ENCODE assay signal across 29 cellular contexts in the genomic region with DNA sequence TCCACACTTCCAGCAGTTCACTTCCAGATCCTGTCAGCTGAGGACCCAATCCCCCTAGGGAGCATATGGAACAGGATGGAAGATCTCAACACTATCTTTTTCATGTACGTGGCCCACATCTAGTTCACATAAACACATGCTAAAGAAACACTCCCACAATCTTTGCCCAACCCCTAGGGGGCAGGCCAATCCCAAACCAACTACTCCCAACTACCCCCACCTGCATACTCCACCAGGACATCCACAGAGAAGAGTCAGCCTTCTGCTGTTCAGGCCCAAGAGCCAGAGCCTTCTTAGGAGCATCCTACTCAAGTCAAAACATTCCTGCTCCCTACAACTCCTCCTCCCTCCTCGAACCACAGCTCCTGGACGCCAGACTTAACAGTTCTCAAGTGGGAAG. TPM values are rescaled to one million over a fixed set of nuclear protein-coding genes. Genes with fewer than 3 reads are reported as not detected.
DNase-seq lines count a peak whose midpoint lies in the region; ATAC-seq, FAIRE-seq and TF ChIP-seq lines count a peak whose summit lies in the region.
"Had no signal": no experiment of that assay in that cellular context is flagged by ENCODE, and none has a peak within 500 bp of the region (broad histone marks: within the 10 kb centered on the region; RNA-seq: fewer than 3 reads in every experiment).

No MANE protein-coding gene starts in this region.

- no peaks in the 10 kb centered on the region for H3K4me1 ChIP-seq in PC-3 (ENCODE audit: insufficient read depth, low read length)
- H3K4me1 ChIP-seq: BLaER1, psoas muscle had no signal

- H3K9me2 ChIP-seq in PC-3 (replicated peaks; ENCODE audit: low read length): no peaks in the 10 kb centered on the region

- peak; percentile 16 for ATAC-seq in activated CD8-positive, alpha-beta memory T cell treated with anti-CD3 and anti-CD28 coated beads, Interleukin-2, amount 10 ng/mL, durations not matched to agents 7 days and 5 days
- no peak for ATAC-seq in PC-3
- no peak for ATAC-seq in HG02759 (IDR thresholded peaks at IDR 0.05; ENCODE audit: unreplicated experiment)
- ATAC-seq: activated T-cell treated with anti-CD3 and anti-CD28 coated beads, Interleukin-2, amount 50 U/mL, for 4 hours; heart right ventricle; psoas muscle had no signal

- H3K9ac ChIP-seq in PC-3 (ENCODE audit: low read length): no peak overlapping the region
- H3K9ac ChIP-seq: BLaER1 had no signal

- H3K4me2 ChIP-seq in PC-3 (ENCODE audit: low read length): no peak overlapping the region
- H3K4me2 ChIP-seq: BLaER1, smooth muscle cell had no signal

- H3K4me1 Mint-ChIP-seq in activated CD8-positive, alpha-beta memory T cell treated with anti-CD3 and anti-CD28 coated beads, Interleukin-2, amount 10 ng/mL, durations not matched to agents 7 days and 5 days: no peaks in the 10 kb centered on the region

- H3K27ac Mint-ChIP-seq in activated CD8-positive, alpha-beta memory T cell treated with anti-CD3 and anti-CD28 coated beads, Interleukin-2, amount 10 ng/mL, durations not matched to agents 7 days and 5 days: no peak overlapping the region
- H3K27ac Mint-ChIP-seq: activated naive CD4-positive, alpha-beta T cell treated with anti-CD3 and anti-CD28 coated beads for 36 hours; nephron progenitor cell had no signal

- H3K36me3 ChIP-seq in PC-3 (ENCODE audit: low read depth, low read length): no peaks in the 10 kb centered on the region
- H3K36me3 ChIP-seq: BLaER1, esophagus squamous epithelium, heart right ventricle had no signal

- no peak overlapping the region for H2AFZ ChIP-seq in PC-3 (ENCODE audit: low read length)

- no TSS peak for BruUV-seq in PC-3 (replicated peaks; lab: Mats Ljungman, UMichigan)

- H3K36me3 Mint-ChIP-seq in activated CD8-positive, alpha-beta memory T cell treated with anti-CD3 and anti-CD28 coated beads, Interleukin-2, amount 10 ng/mL, durations not matched to agents 7 days and 5 days: no peaks in the 10 kb centered on the region

- H3K27me3 Mint-ChIP-seq in activated CD8-positive, alpha-beta memory T cell treated with anti-CD3 and anti-CD28 coated beads, Interleukin-2, amount 10 ng/mL, durations not matched to agents 7 days and 5 days: peaks cover 6% of the 10 kb centered on the region

- POLR2A ChIA-PET in PC-3 (lab: Charles Lee; ENCODE audit: unreplicated experiment): no interaction called here

- H3F3A ChIP-seq in PC-3 (ENCODE audit: low read length, unreplicated experiment): no peaks in the 10 kb centered on the region

- H3K4me3 ChIP-seq in PC-3 (ENCODE audit: low read length): no peak overlapping the region
- H3K4me3 ChIP-seq: BLaER1, esophagus squamous epithelium, heart right ventricle, psoas muscle, smooth muscle cell had no signal

- intact Hi-C loops in PC-3 (cut with micrococcal nuclease) (no loop called here), posterior cingulate gyrus (cut with DNase I) (no loop called here)

- FAIRE-seq in urothelium cell line (lab: Jason Lieb, UNC): peak; percentile 52
- FAIRE-seq: A204.1, D721Med had no signal

- H3K4me3 Mint-ChIP-seq in activated CD8-positive, alpha-beta memory T cell treated with anti-CD3 and anti-CD28 coated beads, Interleukin-2, amount 10 ng/mL, durations not matched to agents 7 days and 5 days: no peak overlapping the region
- H3K4me3 Mint-ChIP-seq: activated naive CD4-positive, alpha-beta T cell treated with anti-CD3 and anti-CD28 coated beads for 36 hours; activated T-cell treated with anti-CD3 and anti-CD28 coated beads, Interleukin-2, amount 50 U/mL, for 4 hours; nephron progenitor cell had no signal

- CTCF ChIA-PET in activated CD8-positive, alpha-beta memory T cell treated with anti-CD3 and anti-CD28 coated beads, Interleukin-2, amount 10 ng/mL, durations not matched to agents 7 days and 5 days (lab: Charles Lee): no interaction called here
- CTCF ChIA-PET in PC-3 (lab: Charles Lee): interaction anchor here (0.5 kb wide), 1 partner anchor 483 kb away, joined by 3 read pairs; no protein-coding TSS in a partner anchor

- no peaks in the 10 kb centered on the region for H3K9me3 Mint-ChIP-seq in activated CD8-positive, alpha-beta memory T cell treated with anti-CD3 and anti-CD28 coated beads, Interleukin-2, amount 10 ng/mL, durations not matched to agents 7 days and 5 days (ENCODE audit: low read depth)
- H3K9me3 Mint-ChIP-seq: activated naive CD4-positive, alpha-beta T cell treated with anti-CD3 and anti-CD28 coated beads for 36 hours; activated T-cell treated with anti-CD3 and anti-CD28 coated beads, Interleukin-2, amount 50 U/mL, for 4 hours; nephron progenitor cell had no signal

- no peak for DNase-seq in activated CD8-positive, alpha-beta memory T cell treated with anti-CD3 and anti-CD28 coated beads, Interleukin-2, amount 10 ng/mL, durations not matched to agents 7 days and 5 days
- no peak for DNase-seq in activated CD8-positive, alpha-beta memory T cell treated with anti-CD3 and anti-CD28 coated beads, Interleukin-2, amount 50 U/mL, for 4 hours
- DNase-seq in PC-3 (no peak), islet precursor cell (peak; percentile 29), urothelium cell line (ENCODE audit: low spot score) (no peak), C1 segment of cervical spinal cord (lab: John Stamatoyannopoulos, UW) (no peak), posterior cingulate gyrus (no peak)
- DNase-seq: activated CD4-positive, alpha-beta T cell treated with anti-CD3 and anti-CD28 coated beads, Interleukin-2, amount 50 U/mL, for 4 hours; activated naive CD4-positive, alpha-beta T cell treated with anti-CD3 and anti-CD28 coated beads for 36 hours; activated T-cell treated with anti-CD3 and anti-CD28 coated beads, Interleukin-2, amount 50 U/mL, for 4 hours; aorta; esophagus squamous epithelium; GDM1; heart right ventricle; NCI-H1105 treated with DMSO at 0.1 percent for 48 hours; NCI-H2081 treated with DMSO at 0.1 percent for 48 hours; NCI-H524; nephron progenitor cell; SHP77 treated with DMSO at 0.1 percent for 48 hours; stimulated activated CD4-positive, alpha-beta T cell treated with anti-CD3 and anti-CD28 coated beads, Interleukin-4, amount 100 ng/mL, for 24 hours had no signal

- H4K20me1 ChIP-seq in PC-3 (ENCODE audit: low read length): no peaks in the 10 kb centered on the region
- H4K20me1 ChIP-seq: BLaER1 had no signal

- no peaks in the 10 kb centered on the region for H3K9me3 ChIP-seq in PC-3 (ENCODE audit: low read length)
- H3K9me3 ChIP-seq: BLaER1, esophagus squamous epithelium, heart right ventricle, psoas muscle had no signal

- H3K79me2 ChIP-seq in PC-3 (ENCODE audit: low read length): no peaks in the 10 kb centered on the region

- peaks cover 23% of the 10 kb centered on the region for H3K27me3 ChIP-seq in PC-3 (ENCODE audit: low read length)
- H3K27me3 ChIP-seq: BLaER1 had no signal

- no peak overlapping the region for H3K27ac ChIP-seq in PC-3 (ENCODE audit: low read length)
- H3K27ac ChIP-seq: BLaER1, esophagus squamous epithelium, heart right ventricle, psoas muscle, VCaP had no signal

- peak; percentile 31; the same call in 1 of the 2 replicates for TF ChIP-seq CTCF in PC-3 (conservative IDR thresholded peaks at IDR 0.05; ENCODE audit: low read depth, low read length)

RNA-seq across cellular contexts. Expression of gene SLC5A9, which starts 5.6 kb away (rescaled TPM):
- total RNA-seq in activated CD8-positive, alpha-beta memory T cell treated with anti-CD3 and anti-CD28 coated beads, Interleukin-2, amount 10 ng/mL, durations not matched to agents 7 days and 5 days: not detected
- not detected in 2 replicates for total RNA-seq in PC-3 (2014; rRNA removed)
- total RNA-seq: activated naive CD4-positive, alpha-beta T cell treated with anti-CD3 and anti-CD28 coated beads for 36 hours; activated T-cell treated with anti-CD3 and anti-CD28 coated beads, Interleukin-2, amount 50 U/mL, for 4 hours; LHCN-M2; psoas muscle; T-helper 1 cell treated with Interleukin-12 subunit alpha and Interleukin-12 subunit beta and Interleukin-4 antibody, amounts not matched to agents 30 ng/mL and 1 ng/mL, for 36 hours had no signal
